Comparison of ENCODE assay signal across 9 cellular contexts in genomic region chr5:9498541-9499497, GRCh38. TPM values are rescaled to one million over a fixed set of nuclear protein-coding genes. Genes with fewer than 3 reads are reported as not detected.
A peak's percentile ranks its signal among the peaks of the same experiment; 100 is the strongest.
DNase-seq lines count a peak whose midpoint lies in the region; ATAC-seq, FAIRE-seq and TF ChIP-seq lines count a peak whose summit lies in the region.
"Had no signal": no experiment of that assay in that cellular context is flagged by ENCODE, and none has a peak within 500 bp of the region (broad histone marks: within the 10 kb centered on the region; RNA-seq: fewer than 3 reads in every experiment).

No MANE protein-coding gene starts in this region.

- no peaks in the 10 kb centered on the region for H4K20me1 ChIP-seq in HepG2 (ENCODE audit: insufficient read depth, low read length)

- ATAC-seq in HG02973 (IDR thresholded peaks at IDR 0.05; ENCODE audit: unreplicated experiment) (peak; percentile 36), HepG2 (peak; percentile 65; the same call in 2 of the 3 replicates)

- TF ChIP-seq POLR2A in HepG2 (IDR thresholded peaks at IDR 0.05; ENCODE audit: insufficient read depth in 1 of 2, low read depth in 2 of 2, low read length in 2 of 2): no peak

- no peaks in the 10 kb centered on the region for H3K4me1 Mint-ChIP-seq in CD8-positive, alpha-beta memory T cell

- in situ Hi-C loops in HepG2 (cut with HindIII; ENCODE audit: extremely low pct_ligation_motif_present, low pct_unique_long_range_greater_than_20kb): no loop called here

- no peaks in the 10 kb centered on the region for H3K79me2 ChIP-seq in HepG2 (ENCODE audit: insufficient read depth, low read length)

- no peaks in the 10 kb centered on the region for H3K27me3 ChIP-seq in SJSA1 (replicated peaks)
- no peaks in the 10 kb centered on the region for H3K27me3 ChIP-seq in HepG2 (ENCODE audit: control insufficient read depth in 1 of 2, insufficient read depth in 2 of 2, low read length in 2 of 2)
- H3K27me3 ChIP-seq in CD8-positive, alpha-beta memory T cell (ENCODE audit: insufficient read depth, low read length, poor library complexity, severe bottlenecking): no peaks in the 10 kb centered on the region
- H3K27me3 ChIP-seq: stomach had no signal

- POLR2A ChIA-PET in HepG2 (lab: Yijun Ruan, JAX): no interaction called here
- POLR2A ChIA-PET in CD8-positive, alpha-beta memory T cell (lab: Charles Lee): no interaction called here

- WGBS in HepG2 (ENCODE audit: low lambda C conversion rate): 46% methylated on average over 14 of the region's 14 CpGs

- H3K9me3 ChIP-seq in SJSA1 (replicated peaks): no peaks in the 10 kb centered on the region
- H3K9me3 ChIP-seq in HepG2 (ENCODE audit: low read length): no peaks in the 10 kb centered on the region
- H3K9me3 ChIP-seq in CD8-positive, alpha-beta memory T cell (ENCODE audit: low read length): no peaks in the 10 kb centered on the region
- H3K9me3 ChIP-seq: stomach had no signal

- H2AFZ ChIP-seq in HepG2 (ENCODE audit: low read length): no peak overlapping the region

- H3K27ac ChIP-seq in SJSA1 (no peak overlapping the region), HepG2 (ENCODE audit: extremely low read length, insufficient read depth, low read length) (no peak overlapping the region)
- H3K27ac ChIP-seq in CD8-positive, alpha-beta memory T cell (ENCODE audit: low read depth, low read length): no peak overlapping the region
- H3K27ac ChIP-seq: stomach had no signal

- no peaks in the 10 kb centered on the region for H3K27me3 Mint-ChIP-seq in CD8-positive, alpha-beta memory T cell

- TF ChIP-seq CTCF in GM12873 (IDR thresholded peaks at IDR 0.05; ENCODE audit: insufficient read depth, low read depth, low read length, missing control alignments) (peak; percentile 55), HepG2 (CRISPR knock-in tag; IDR thresholded peaks at IDR 0.05) (peak; percentile 29; the same call in 1 of the 2 replicates)

- no peak overlapping the region for H3K4me3 Mint-ChIP-seq in CD8-positive, alpha-beta memory T cell

- no peak for TF ChIP-seq RAD21 in HepG2 (CRISPR knock-in tag; IDR thresholded peaks at IDR 0.05)

- no TSS peak for BruUV-seq in HepG2 (replicated peaks; lab: Mats Ljungman, UMichigan)

- H3K27ac Mint-ChIP-seq in CD8-positive, alpha-beta memory T cell: no peak overlapping the region

- peak; percentile 52 to 62 for DNase-seq in SJSA1 (ENCODE audit: low read depth in 1 of 2, low spot score in 2 of 2)
- DNase-seq in HepG2 (ENCODE audit: low spot score): peak; percentile 7
- DNase-seq in effector CD4-positive, alpha-beta T cell: no peak
- no peak for DNase-seq in NCI-H2081 treated with DMSO at 0.1 percent for 48 hours (lab: John Stamatoyannopoulos, UW)
- DNase-seq in CD8-positive, alpha-beta memory T cell: no peak
- no peak for DNase-seq in germinal center (ENCODE audit: low spot score)
- DNase-seq: stomach had no signal

- peaks cover 1 to 13% (median 4%) of the 10 kb centered on the region in 5 donors for H3K9me3 Mint-ChIP-seq in CD8-positive, alpha-beta memory T cell

- no peak overlapping the region for H3K4me2 ChIP-seq in HepG2 (ENCODE audit: low read depth, low read length)

- no peak for FAIRE-seq in HepG2 (lab: Jason Lieb, UNC)

- H3K36me3 Mint-ChIP-seq in CD8-positive, alpha-beta memory T cell: no peaks in the 10 kb centered on the region

- H3K9ac ChIP-seq in HepG2 (ENCODE audit: insufficient read depth, low read depth, low read length): no peak overlapping the region

- CTCF ChIA-PET in HepG2 (lab: Yijun Ruan, JAX; ENCODE audit: low intra/inter-chr PET ratio, low total read pairs): no interaction called here
- CTCF ChIA-PET in CD8-positive, alpha-beta memory T cell (lab: Charles Lee): no interaction called here

- no peaks in the 10 kb centered on the region for H3K36me3 ChIP-seq in SJSA1
- no peaks in the 10 kb centered on the region for H3K36me3 ChIP-seq in HepG2 (replicated peaks in 1 of 2; ENCODE audit: control insufficient read depth in 1 of 2, insufficient read depth in 2 of 2, low read length in 2 of 2)
- no peaks in the 10 kb centered on the region for H3K36me3 ChIP-seq in CD8-positive, alpha-beta memory T cell (ENCODE audit: insufficient read depth, low read length)
- H3K36me3 ChIP-seq: stomach had no signal

- H3K4me1 ChIP-seq in SJSA1 (replicated peaks) (no peaks in the 10 kb centered on the region), HepG2 (ENCODE audit: insufficient read depth, low read length) (no peaks in the 10 kb centered on the region)
- no peaks in the 10 kb centered on the region for H3K4me1 ChIP-seq in CD8-positive, alpha-beta memory T cell (ENCODE audit: insufficient read depth, low read length)
- H3K4me1 ChIP-seq: stomach had no signal

- TF ChIP-seq EP300 in HepG2 (IDR thresholded peaks at IDR 0.05; ENCODE audit: low read depth in 2 of 2, low read length in 2 of 2) (no peak), HepG2 (CRISPR knock-in tag; IDR thresholded peaks at IDR 0.05; ENCODE audit: borderline replicate concordance) (no peak)

- H3K4me3 ChIP-seq in SJSA1: no peak overlapping the region
- no peak overlapping the region for H3K4me3 ChIP-seq in HepG2 (replicated peaks in 1 of 3; ENCODE audit: insufficient read depth in 1 of 3, low read depth in 2 of 3, low read length in 3 of 3)
- H3K4me3 ChIP-seq in CD8-positive, alpha-beta memory T cell (ENCODE audit: low read length): no peak overlapping the region
- H3K4me3 ChIP-seq: stomach had no signal

- intact Hi-C loops in HepG2 (cut with micrococcal nuclease; ENCODE audit: unreplicated experiment): no loop called here

TF ChIP-seq in HepG2, 621 proteins besides CTCF, POLR2A, EP300 and RAD21 (continues in another document):
- TF ChIP-seq, protein P1, sequence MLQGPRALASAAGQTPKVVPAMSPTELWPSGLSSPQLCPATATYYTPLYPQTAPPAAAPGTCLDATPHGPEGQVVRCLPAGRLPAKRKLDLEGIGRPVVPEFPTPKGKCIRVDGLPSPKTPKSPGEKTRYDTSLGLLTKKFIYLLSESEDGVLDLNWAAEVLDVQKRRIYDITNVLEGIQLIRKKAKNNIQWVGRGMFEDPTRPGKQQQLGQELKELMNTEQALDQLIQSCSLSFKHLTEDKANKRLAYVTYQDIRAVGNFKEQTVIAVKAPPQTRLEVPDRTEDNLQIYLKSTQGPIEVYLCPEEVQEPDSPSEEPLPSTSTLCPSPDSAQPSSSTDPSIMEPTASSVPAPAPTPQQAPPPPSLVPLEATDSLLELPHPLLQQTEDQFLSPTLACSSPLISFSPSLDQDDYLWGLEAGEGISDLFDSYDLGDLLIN (CRISPR knock-in tag; IDR thresholded peaks at IDR 0.05; ENCODE audit: borderline replicate concordance): no peak
- TF ChIP-seq ZNF652 (CRISPR knock-in tag; IDR thresholded peaks at IDR 0.05; ENCODE audit: borderline replicate concordance, low read depth): peak; percentile 91
- no peak for TF ChIP-seq ZBTB7B (CRISPR knock-in tag; IDR thresholded peaks at IDR 0.05)
- no peak for TF ChIP-seq ELF1 (CRISPR knock-in tag; IDR thresholded peaks at IDR 0.05)
- TF ChIP-seq PHF21A (CRISPR knock-in tag; IDR thresholded peaks at IDR 0.05): no peak
- no peak for TF ChIP-seq ZNF883 (CRISPR knock-in tag; IDR thresholded peaks at IDR 0.05; ENCODE audit: not compliant biosample characterization)
- TF ChIP-seq STAG1 (CRISPR knock-in tag; IDR thresholded peaks at IDR 0.05): peak; percentile 22; the same call in 1 of the 2 replicates

RNA-seq across cellular contexts. Expression of gene SEMA5A, which starts 47.1 kb away (rescaled TPM):
- 9.1 and 15.9 TPM in 2 replicates for total RNA-seq in SJSA1 (2014; rRNA removed; shearing (Covaris generic))
- total RNA-seq in HepG2 (2016; rRNA removed; fragmentation: Illumina TruSeq; extraction: Trizol): not detected in 2 replicates
- total RNA-seq in HepG2 (2016; cell fraction: cytosol; rRNA removed; fragmentation: Illumina TruSeq; extraction: Trizol; ENCODE audit: low read depth): not detected in 2 replicates
- total RNA-seq in HepG2 (2016; cell fraction: insoluble cytoplasmic fraction; rRNA removed; fragmentation: Illumina TruSeq; extraction: Trizol): not detected in 2 replicates
- not detected in 2 replicates for total RNA-seq in HepG2 (2016; cell fraction: membrane; rRNA removed; fragmentation: Illumina TruSeq; extraction: Trizol)
- total RNA-seq in HepG2 (2016; cell fraction: nucleus; rRNA removed; fragmentation: Illumina TruSeq; extraction: Trizol): not detected in 2 replicates
- polyA plus RNA-seq in HepG2 (2011; rRNA removed): 0.01 TPM in 2 replicates
- polyA plus RNA-seq in HepG2 (2011; cell fraction: cytosol; rRNA removed): under 0.01 and 0.01 TPM in 2 replicates
- 0.02 TPM in 1 of 2 replicates, not detected in the other for polyA plus RNA-seq in HepG2 (2011; cell fraction: nucleus; rRNA removed)
- not detected in 2 replicates for polyA plus RNA-seq in HepG2 (2012)
- not detected in 2 replicates for polyA plus RNA-seq in HepG2 (2016; cell fraction: cytosol; fragmentation: Illumina TruSeq; extraction: Trizol; ENCODE audit: low read depth)
- not detected in 2 replicates for polyA plus RNA-seq in HepG2 (2016; cell fraction: insoluble cytoplasmic fraction; fragmentation: Illumina TruSeq; extraction: Trizol; ENCODE audit: low read depth)
- not detected in 2 replicates for polyA plus RNA-seq in HepG2 (2016; cell fraction: membrane; fragmentation: Illumina TruSeq; extraction: Trizol; ENCODE audit: low read depth)
- polyA plus RNA-seq in HepG2 (2016; cell fraction: nucleus; fragmentation: Illumina TruSeq; extraction: Trizol; ENCODE audit: insufficient read depth, low read depth): not detected in 2 replicates
- 0.02 TPM in 1 of 2 replicates, not detected in the other for polyA minus RNA-seq in HepG2 (2011; rRNA and poly(A)+ RNA removed; ENCODE audit: low replicate concordance)
- not detected in 2 replicates for polyA minus RNA-seq in HepG2 (2011; cell fraction: cytosol; rRNA and poly(A)+ RNA removed)
- under 0.01 TPM in 1 of 2 replicates, not detected in the other for polyA minus RNA-seq in HepG2 (2011; cell fraction: nucleus; rRNA and poly(A)+ RNA removed)
- not detected for total RNA-seq in CD8-positive, alpha-beta memory T cell
- not detected for polyA plus RNA-seq in CD8-positive, alpha-beta memory T cell

Comparison
In these comparisons a context has a peak if more than half of its experiments do, and no peak if none do; other contexts are left out.
1. DNase-seq: peak in SJSA1 (2 of 2) and HepG2 (single experiment); none in effector CD4-positive, alpha-beta T cell (single experiment), NCI-H2081 treated with DMSO at 0.1 percent for 48 hours (single experiment), CD8-positive, alpha-beta memory T cell (0 of 5) and germinal center (single experiment).